In genomic region chr20:21234816-21235215, GRCh38 we compare ENCODE assay signal across 18 cellular contexts.
DNase-seq lines count a peak whose midpoint lies in the region; ATAC-seq and TF ChIP-seq lines count a peak whose summit lies in the region.
"Had no signal": no experiment of that assay in that cellular context is flagged by ENCODE, and none has a peak within 500 bp of the region (broad histone marks: within the 10 kb centered on the region; RNA-seq: fewer than 3 reads in every experiment).

No MANE protein-coding gene starts in this region.

- H3K27me3 ChIP-seq in body of pancreas, result no peaks in the 10 kb centered on the region
- H3K27me3 ChIP-seq: BLaER1 treated with 17β-estradiol and CSF1 and Interleukin-3, amounts not matched to agents 10 nM and 100 nM; upper lobe of left lung had no signal

- no peak for TF ChIP-seq POLR2A in body of pancreas (IDR thresholded peaks at IDR 0.05)

- no peak overlapping the region for H3K4me3 ChIP-seq in body of pancreas
- H3K4me3 ChIP-seq: BLaER1 treated with 17β-estradiol and CSF1 and Interleukin-3, amounts not matched to agents 10 nM and 100 nM; K562; upper lobe of left lung had no signal

- H3K27ac ChIP-seq in body of pancreas, result no peak overlapping the region
- H3K27ac ChIP-seq: BLaER1 treated with 17β-estradiol and CSF1 and Interleukin-3, amounts not matched to agents 10 nM and 100 nM; upper lobe of left lung had no signal

- peaks cover 5% of the 10 kb centered on the region for H3K4me1 ChIP-seq in body of pancreas
- H3K4me1 ChIP-seq: BLaER1 treated with 17β-estradiol and CSF1 and Interleukin-3, amounts not matched to agents 10 nM and 100 nM had no signal

- WGBS in body of pancreas, 2 donors, result 85 to 91% methylated on average over 5 of the region's 5 CpGs

- peak; percentile 9 for DNase-seq in DMS79 (lab: John Stamatoyannopoulos, UW)
- no peak for DNase-seq in DMS79 treated with DMSO at 0.1 percent for 48 hours (lab: John Stamatoyannopoulos, UW)
- DNase-seq in NCI-H748 treated with DMSO at 0.1 percent for 48 hours (lab: John Stamatoyannopoulos, UW), result peak; percentile 88
- DNase-seq in globus pallidus (ENCODE audit: low spot score), result peak; percentile 92
- DNase-seq in putamen (ENCODE audit: low spot score), result peak; percentile 87
- DNase-seq in body of pancreas, result no peak
- no peak for DNase-seq in NCI-H2107 (lab: John Stamatoyannopoulos, UW)
- DNase-seq: 8988T; activated CD4-positive, alpha-beta T cell treated with anti-CD3 and anti-CD28 coated beads, Interleukin-2, amount 10 ng/mL, durations not matched to agents 24 days and 14 days; activated naive CD4-positive, alpha-beta T cell treated with anti-CD3 and anti-CD28 coated beads, Interleukin-2, amount 10 ng/mL, durations not matched to agents 7 days and 5 days; DND-41; mammary epithelial cell; natural killer cell; stimulated activated naive B cell treated with anti-CD40 and anti-IgM and Interleukin-4, amounts not matched to agents 10 μg/mL and 1 μg/mL and 100 μg/mL, for 72 hours; upper lobe of left lung had no signal

- peaks cover 0 to 6% of the 10 kb centered on the region in 2 donors for H3K36me3 ChIP-seq in body of pancreas (replicated peaks in 1 of 2; ENCODE audit: insufficient read depth in 1 of 2, low read depth in 2 of 2)

- H3K9me3 ChIP-seq in body of pancreas, result no peaks in the 10 kb centered on the region
- H3K9me3 ChIP-seq: BLaER1 treated with 17β-estradiol and CSF1 and Interleukin-3, amounts not matched to agents 10 nM and 100 nM; upper lobe of left lung had no signal

- ATAC-seq in HG02678 (IDR thresholded peaks at IDR 0.05; ENCODE audit: unreplicated experiment) (no peak), body of pancreas (no peak)
- ATAC-seq: K562 had no signal

- no peak for TF ChIP-seq CTCF in body of pancreas (IDR thresholded peaks at IDR 0.05)

- intact Hi-C loops in body of pancreas (cut with DNase I), result loop anchor here (5.0 kb wide), 1 partner anchor 267 kb away; no protein-coding TSS in a partner anchor

Comparison
In these comparisons a context has a peak if more than half of its experiments do, and no peak if none do; other contexts are left out.
1. DNase-seq: peak in DMS79 (single experiment), NCI-H748 treated with DMSO at 0.1 percent for 48 hours (single experiment), globus pallidus (single experiment) and putamen (single experiment); none in DMS79 treated with DMSO at 0.1 percent for 48 hours (single experiment), body of pancreas (0 of 4) and NCI-H2107 (single experiment).